In the genomic region with DNA sequence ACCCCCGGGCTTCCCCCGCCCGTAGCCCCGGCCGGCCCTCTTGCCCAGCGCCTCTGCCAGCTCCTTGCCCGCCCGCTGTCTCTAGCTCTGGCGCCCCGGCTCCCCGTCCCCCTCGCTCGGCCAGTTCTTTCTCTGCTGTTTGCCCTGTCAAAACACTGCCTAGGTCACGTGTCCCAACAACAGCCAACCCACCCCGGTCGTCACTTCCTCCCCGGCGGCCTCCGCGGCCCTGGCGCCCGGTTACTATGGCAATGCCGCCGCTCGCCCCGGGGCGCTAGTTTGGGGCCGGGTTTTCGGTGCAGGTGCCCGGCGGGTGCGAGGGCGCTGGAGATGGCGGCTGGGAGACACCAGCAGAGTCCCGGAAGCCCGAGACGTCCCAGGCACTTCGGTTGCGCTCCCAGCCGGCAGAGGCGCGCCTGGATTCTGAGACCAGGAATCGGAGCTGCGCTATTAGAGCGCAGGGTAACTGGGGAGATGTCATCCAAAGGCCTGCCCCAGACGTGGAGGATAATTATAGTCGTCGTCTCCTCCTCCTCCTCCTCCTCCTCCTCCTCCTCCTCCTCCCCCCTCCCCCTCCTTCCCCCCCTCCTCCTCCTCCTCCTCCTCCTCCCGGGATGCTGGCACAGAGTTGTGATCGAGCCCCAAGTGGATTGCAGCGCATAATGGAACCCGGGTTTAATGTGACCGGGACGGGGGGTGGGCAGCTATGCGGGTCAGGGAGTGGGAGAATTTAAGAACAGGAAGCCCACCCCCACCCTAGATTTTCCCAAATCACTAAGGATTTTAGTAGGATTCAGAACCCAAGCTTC, we compare ENCODE assay signal across 8 cellular contexts. TPM values are rescaled to one million over a fixed set of nuclear protein-coding genes. Genes with fewer than 3 reads are reported as not detected.
DNase-seq lines count a peak whose midpoint lies in the region; ATAC-seq and TF ChIP-seq lines count a peak whose summit lies in the region.

Gene ATOSA, minus strand, starts transcription at position 157 of the 809 bp plus-strand sequence. CDS start 1,367 bp downstream, outside the sequence.

- H2BK12ac ChIP-seq in trophoblast cell (ENCODE audit: low read length): no peak within 1 kb of the TSS

- H3K14ac ChIP-seq in trophoblast cell (ENCODE audit: low read length): peak within 1 kb of the TSS; percentile 54

- H3K36me3 ChIP-seq in adipocyte (ENCODE audit: control insufficient read depth, insufficient read depth, low read length, severe bottlenecking) (peaks cover 26% of the 10 kb centered on the region), cardiac muscle cell (peaks cover 11% of the 10 kb centered on the region), trophoblast cell (ENCODE audit: control insufficient read depth in 1 of 2, insufficient read depth in 2 of 2, low read length in 2 of 2) (no peaks in the 10 kb centered on the region), tibial nerve (peaks cover 0 to 11% (median 0%) of the 10 kb centered on the region in 3 donors)

- TF ChIP-seq CTCF in GM12865 (IDR thresholded peaks at IDR 0.05; ENCODE audit: insufficient read depth, low read depth, low read length, missing control alignments) (no peak), cardiac muscle cell (IDR thresholded peaks at IDR 0.05; ENCODE audit: low read depth, low read length) (no peak), tibial nerve (IDR thresholded peaks at IDR 0.05) (peak in 2 of 5 experiments; percentile 9 to 40)

- H4K8ac ChIP-seq in trophoblast cell (ENCODE audit: low read depth, low read length): peak within 1 kb of the TSS; percentile 66

- peak; percentile 52 to 95 for TF ChIP-seq EP300 in tibial nerve (IDR thresholded peaks at IDR 0.05)

- H4K91ac ChIP-seq in trophoblast cell (ENCODE audit: low read depth, low read length): peak within 1 kb of the TSS; percentile 45

- H3K4me3 ChIP-seq in GM12865 (ENCODE audit: low read depth, low read length): peak within 1 kb of the TSS; percentile 85
- H3K4me3 ChIP-seq in adipocyte (ENCODE audit: low read length): peak within 1 kb of the TSS; percentile 96
- peak within 1 kb of the TSS; percentile 79 for H3K4me3 ChIP-seq in cardiac muscle cell
- H3K4me3 ChIP-seq in trophoblast cell (ENCODE audit: low read depth, low read length): peak within 1 kb of the TSS; percentile 79
- peak within 1 kb of the TSS; percentile 67 to 95 (median 84) for H3K4me3 ChIP-seq in tibial nerve

- no peak within 1 kb of the TSS for H2AK5ac ChIP-seq in trophoblast cell (ENCODE audit: low read length)

- peak; percentile 69 for ATAC-seq in HG02678 (IDR thresholded peaks at IDR 0.05; ENCODE audit: unreplicated experiment)

- H3K23ac ChIP-seq in trophoblast cell (ENCODE audit: low read length): no peak within 1 kb of the TSS

- peak within 1 kb of the TSS; percentile 34 for H2BK120ac ChIP-seq in trophoblast cell (ENCODE audit: insufficient read depth, low read length, poor library complexity)

- H2AFZ ChIP-seq in trophoblast cell (ENCODE audit: insufficient read depth, low read length, poor library complexity): peak within 1 kb of the TSS; percentile 94

- H3K9me3 ChIP-seq in adipocyte (ENCODE audit: control insufficient read depth, low read length) (no peaks in the 10 kb centered on the region), cardiac muscle cell (ENCODE audit: low read depth) (no peaks in the 10 kb centered on the region), trophoblast cell (ENCODE audit: insufficient read depth, low read depth, low read length) (no peaks in the 10 kb centered on the region), tibial nerve (no peaks in the 10 kb centered on the region)

- peaks cover 4% of the 10 kb centered on the region for H3K79me2 ChIP-seq in trophoblast cell (ENCODE audit: control insufficient read depth, insufficient read depth, low read length, poor library complexity)

- H3K18ac ChIP-seq in trophoblast cell (ENCODE audit: low read length): peak within 1 kb of the TSS; percentile 60

- peak within 1 kb of the TSS; percentile 14 for H4K12ac ChIP-seq in trophoblast cell (ENCODE audit: low read depth, low read length)

- DNase-seq in GM12865 (ENCODE audit: low read depth): peak; percentile 92
- DNase-seq in NCI-H1417 (lab: John Stamatoyannopoulos, UW): peak; percentile 61 to 90 (median 84)
- DNase-seq in T follicular helper cell (ENCODE audit: low read depth): peak; percentile 89
- DNase-seq in adipocyte (ENCODE audit: low read depth): peak; percentile 97
- peak; percentile 89 to 93 for DNase-seq in cardiac muscle cell (ENCODE audit: low read depth in 1 of 2, low spot score in 1 of 2)
- peak; percentile 88 to 94 for DNase-seq in trophoblast cell
- peak; percentile 85 to 90 for DNase-seq in tibial nerve (ENCODE audit: low spot score in 2 of 2)

- H2BK5ac ChIP-seq in trophoblast cell (ENCODE audit: low read depth, low read length, poor library complexity): peak within 1 kb of the TSS; percentile 66

- H3K4me1 ChIP-seq in adipocyte (ENCODE audit: control insufficient read depth, insufficient read depth, low read length) (peaks cover 33% of the 10 kb centered on the region), cardiac muscle cell (ENCODE audit: low read depth) (peaks cover 21% of the 10 kb centered on the region), trophoblast cell (ENCODE audit: control insufficient read depth in 1 of 2, insufficient read depth in 2 of 2, low read length in 2 of 2) (no peaks in the 10 kb centered on the region), tibial nerve (peaks cover 0 to 41% (median 8%) of the 10 kb centered on the region in 4 donors)

- H3K79me1 ChIP-seq in trophoblast cell (ENCODE audit: low read length): peaks cover 12% of the 10 kb centered on the region

- TF ChIP-seq POLR2A in tibial nerve (IDR thresholded peaks at IDR 0.05): peak; percentile 76 to 89

- peak within 1 kb of the TSS; percentile 47 for H3K4ac ChIP-seq in trophoblast cell (ENCODE audit: low read depth, low read length)

- H3K27me3 ChIP-seq in adipocyte (replicated peaks; ENCODE audit: control insufficient read depth, insufficient read depth, low read length): no peaks in the 10 kb centered on the region
- H3K27me3 ChIP-seq in cardiac muscle cell: no peaks in the 10 kb centered on the region
- no peaks in the 10 kb centered on the region for H3K27me3 ChIP-seq in trophoblast cell (ENCODE audit: insufficient read depth, low read length)
- H3K27me3 ChIP-seq in tibial nerve: no peaks in the 10 kb centered on the region

- WGBS in trophoblast cell (ENCODE audit: extremely low coverage, insufficient coverage, insufficient read length): no CpG with 5 or more reads among the region's 55 CpGs
- WGBS in tibial nerve, 2 donors: 1% methylated on average over 49 to 55 of the region's 55 CpGs

- H3K27ac ChIP-seq in cardiac muscle cell: peak within 1 kb of the TSS; percentile 92
- peak within 1 kb of the TSS; percentile 61 for H3K27ac ChIP-seq in trophoblast cell (ENCODE audit: low read depth, low read length)
- peak within 1 kb of the TSS; percentile 89 to 99 (median 97) for H3K27ac ChIP-seq in tibial nerve

- H3K9ac ChIP-seq in adipocyte (ENCODE audit: low read length) (peak within 1 kb of the TSS; percentile 98), trophoblast cell (ENCODE audit: low read length) (peak within 1 kb of the TSS; percentile 70)

- peak within 1 kb of the TSS; percentile 61 for H3K4me2 ChIP-seq in trophoblast cell (ENCODE audit: low read length)

RNA-seq across cellular contexts. Expression of gene ATOSA, which starts in this region (rescaled TPM):
- total RNA-seq in cardiac muscle cell: 13.9 and 23.6 TPM in 2 replicates
- 10.8 and 19.9 TPM in 2 replicates for polyA plus RNA-seq in cardiac muscle cell
- polyA plus RNA-seq in trophoblast cell (2013): 49.0 and 49.5 TPM in 2 replicates
- total RNA-seq in tibial nerve: 10 to 100 TPM; 64.5 to 98.8 (median 88.5) TPM

Comparison
In these comparisons a context has a peak if more than half of its experiments do, and no peak if none do; other contexts are left out.
1. Peak in every context shown above with its lines: DNase-seq, ATAC-seq, H3K4me3 ChIP-seq and H3K27ac ChIP-seq.